In genomic region chr5:74161171-74161570, GRCh38 we compare ENCODE assay signal across 22 cellular contexts.
DNase-seq lines count a peak whose midpoint lies in the region; ATAC-seq, FAIRE-seq and TF ChIP-seq lines count a peak whose summit lies in the region.
"Had no signal": no experiment of that assay in that cellular context is flagged by ENCODE, and none has a peak within 500 bp of the region (broad histone marks: within the 10 kb centered on the region; RNA-seq: fewer than 3 reads in every experiment).

No MANE protein-coding gene starts in this region.

- peaks cover 2% of the 10 kb centered on the region for H3K27me3 Mint-ChIP-seq in astrocyte (ENCODE audit: low read depth, unreplicated experiment)

- no TSS peak for BruUV-seq in IMR-90 (replicated peaks; lab: Mats Ljungman, UMichigan)

- H3K9ac ChIP-seq in IMR-90 (ENCODE audit: low read depth, low read length) (no peak overlapping the region), astrocyte (ENCODE audit: low read length) (no peak overlapping the region)

- FAIRE-seq in astrocyte (lab: Jason Lieb, UNC) (peak; percentile 67), RCC 7860 (lab: Jason Lieb, UNC) (no peak)
- FAIRE-seq: GM12891, GM19239, H54, K562 had no signal

- no peaks in the 10 kb centered on the region for H3K79me1 ChIP-seq in IMR-90 (ENCODE audit: low read depth in 1 of 2, low read length in 2 of 2)

- peaks cover 16% of the 10 kb centered on the region for H3K4me1 Mint-ChIP-seq in astrocyte (ENCODE audit: low read depth, unreplicated experiment)
- H3K4me1 Mint-ChIP-seq: CD8-positive, alpha-beta memory T cell had no signal

- H2AFZ ChIP-seq in IMR-90 (replicated peaks; ENCODE audit: low read length, poor library complexity) (no peak overlapping the region), astrocyte (ENCODE audit: low read depth, low read length) (no peak overlapping the region)
- H2AFZ ChIP-seq: GM23338 had no signal

- no peak overlapping the region for H2BK20ac ChIP-seq in IMR-90 (ENCODE audit: low read depth, low read length)

- H4K5ac ChIP-seq in IMR-90 (ENCODE audit: low read depth, low read length) = no peak overlapping the region

- H3K4me3 Mint-ChIP-seq in astrocyte (ENCODE audit: unreplicated experiment) = no peak overlapping the region
- H3K4me3 Mint-ChIP-seq: CD4-positive, CD25-positive, alpha-beta regulatory T cell; CD8-positive, alpha-beta memory T cell; GM23338; HFFc6 had no signal

- no peak overlapping the region for H2AK9ac ChIP-seq in IMR-90 (replicated peaks; ENCODE audit: low read depth, low read length, poor library complexity)

- no peak overlapping the region for H3K4me3 ChIP-seq in IMR-90 (ENCODE audit: insufficient read depth, low read depth, low read length)
- no peak overlapping the region for H3K4me3 ChIP-seq in astrocyte (ENCODE audit: insufficient read depth, low read depth, low read length)
- H3K4me3 ChIP-seq in right cardiac atrium (ENCODE audit: low read length) = no peak overlapping the region
- H3K4me3 ChIP-seq: GM23338, K562 had no signal

- no peaks in the 10 kb centered on the region for H3K9me3 Mint-ChIP-seq in astrocyte (ENCODE audit: unreplicated experiment)
- H3K9me3 Mint-ChIP-seq: CD8-positive, alpha-beta memory T cell; GM23338; HFFc6 had no signal

- H3K9me3 ChIP-seq in IMR-90 (ENCODE audit: control insufficient read depth, insufficient read depth, low read length) (no peaks in the 10 kb centered on the region), astrocyte (ENCODE audit: insufficient read depth, low read depth, low read length) (no peaks in the 10 kb centered on the region), right cardiac atrium (ENCODE audit: control insufficient read depth, low read length) (no peaks in the 10 kb centered on the region)
- H3K9me3 ChIP-seq: BE2C had no signal

- no CpG with 5 or more reads among the region's 1 CpG for WGBS in IMR-90 (ENCODE audit: extremely low coverage in 2 of 2, insufficient read length in 1 of 2), 2 experiments
- WGBS in right cardiac atrium = 94% methylated on average over 1 of the region's 1 CpG

- no peak overlapping the region for H3K18ac ChIP-seq in IMR-90 (ENCODE audit: low read depth, low read length)

- H3K23ac ChIP-seq in IMR-90 (ENCODE audit: low read depth, low read length) = no peak overlapping the region

- H3K9me1 ChIP-seq in IMR-90 (ENCODE audit: insufficient read depth, low read length) = no peaks in the 10 kb centered on the region; the same call in 1 of the 2 replicates

- no peak overlapping the region for H2AK5ac ChIP-seq in IMR-90 (ENCODE audit: low read depth, low read length)

- TF ChIP-seq POLR2A in IMR-90 (IDR thresholded peaks at IDR 0.05; ENCODE audit: low read depth, low read length) = no peak

- intact Hi-C loops in IMR-90 (cut with micrococcal nuclease) (no loop called here), right cardiac atrium (cut with DNase I) (no loop called here)

- H3K36me3 ChIP-seq in IMR-90 (ENCODE audit: control insufficient read depth, insufficient read depth, low read length) (no peaks in the 10 kb centered on the region), astrocyte (ENCODE audit: insufficient read depth, low read length) (no peaks in the 10 kb centered on the region)
- H3K36me3 ChIP-seq: BE2C had no signal

- POLR2A ChIA-PET in IMR-90 (lab: Charles Lee; ENCODE audit: unreplicated experiment) = no interaction called here

- no peaks in the 10 kb centered on the region for H4K20me1 ChIP-seq in IMR-90 (ENCODE audit: insufficient read depth, low read length)
- H4K20me1 ChIP-seq in astrocyte (ENCODE audit: insufficient read depth, low read length) = no peaks in the 10 kb centered on the region

- no peak overlapping the region for H2BK5ac ChIP-seq in IMR-90 (ENCODE audit: low read depth, low read length, poor library complexity, severe bottlenecking)

- no peak overlapping the region for H4K91ac ChIP-seq in IMR-90 (ENCODE audit: insufficient read depth, low read depth, low read length)

- H3K4me1 ChIP-seq in IMR-90 (ENCODE audit: control insufficient read depth, insufficient read depth, low read length) = no peaks in the 10 kb centered on the region
- peaks cover 4% of the 10 kb centered on the region for H3K4me1 ChIP-seq in astrocyte (ENCODE audit: insufficient read depth, low read length)
- H3K4me1 ChIP-seq in right cardiac atrium (ENCODE audit: control insufficient read depth, insufficient read depth, low read length) = peaks cover 2% of the 10 kb centered on the region

- no peak overlapping the region for H2BK120ac ChIP-seq in IMR-90 (ENCODE audit: low read depth, low read length)

- ATAC-seq in IMR-90 (ENCODE audit: low read depth) = no peak
- ATAC-seq in right cardiac atrium = no peak
- ATAC-seq in HG03108 (IDR thresholded peaks at IDR 0.05; ENCODE audit: unreplicated experiment) = no peak
- ATAC-seq: GM23338, HCT116, K562 had no signal

- H3K14ac ChIP-seq in IMR-90 (replicated peaks; ENCODE audit: low read depth, low read length) = no peak overlapping the region

- CTCF ChIA-PET in IMR-90 (lab: Yijun Ruan, JAX) = no interaction called here

- no peak overlapping the region for H3K4me2 ChIP-seq in IMR-90 (ENCODE audit: low read depth, low read length)
- H3K4me2 ChIP-seq in astrocyte (ENCODE audit: low read length) = no peak overlapping the region
- H3K4me2 ChIP-seq: GM23338 had no signal

- H3K27ac ChIP-seq in IMR-90 (ENCODE audit: insufficient read depth, low read length) (no peak overlapping the region), astrocyte (ENCODE audit: low read depth, low read length) (no peak overlapping the region), right cardiac atrium (ENCODE audit: low read length) (no peak overlapping the region)
- H3K27ac ChIP-seq: 22Rv1 had no signal

- no peaks in the 10 kb centered on the region for H3K36me3 Mint-ChIP-seq in astrocyte (ENCODE audit: low read depth, unreplicated experiment)
- H3K36me3 Mint-ChIP-seq: CD4-positive, CD25-positive, alpha-beta regulatory T cell; CD8-positive, alpha-beta memory T cell had no signal

- H3K79me2 ChIP-seq in astrocyte (ENCODE audit: insufficient read depth, low read length) = no peaks in the 10 kb centered on the region

- in situ Hi-C loops in IMR-90 (cut with MboI; ENCODE audit: low sequenced_read_pairs) = no loop called here

- H3K4ac ChIP-seq in IMR-90 (ENCODE audit: low read depth, low read length) = no peak overlapping the region

- DNase-seq in AG08395 (ENCODE audit: low spot score) = peak; percentile 8
- peak; percentile 23 for DNase-seq in ELR (ENCODE audit: low read depth)
- DNase-seq in IMR-90 = peak; percentile 4
- peak; percentile 36 for DNase-seq in astrocyte (ENCODE audit: low read depth)
- no peak for DNase-seq in right cardiac atrium
- DNase-seq in A172 (ENCODE audit: low spot score) = no peak
- no peak for DNase-seq in RCC 7860 (ENCODE audit: low spot score)
- DNase-seq: BE2C; C1 segment of cervical spinal cord; CD4-positive, CD25-positive, alpha-beta regulatory T cell; CD8-positive, alpha-beta memory T cell; COR-L47; DMS 273 treated with DMSO at 0.1 percent for 48 hours; HFFc6 had no signal

- no peak overlapping the region for H2BK15ac ChIP-seq in IMR-90 (ENCODE audit: low read depth, low read length)

- H3K27ac Mint-ChIP-seq in astrocyte (ENCODE audit: unreplicated experiment) = no peak overlapping the region
- H3K27ac Mint-ChIP-seq: CD4-positive, CD25-positive, alpha-beta regulatory T cell; CD8-positive, alpha-beta memory T cell; GM23338; HFFc6 had no signal

- no peak for TF ChIP-seq RAD21 in IMR-90 (IDR thresholded peaks at IDR 0.05; ENCODE audit: low read length)

- TF ChIP-seq CTCF in IMR-90 (conservative IDR thresholded peaks at IDR 0.05; ENCODE audit: low read depth, low read length) (no peak), astrocyte (IDR thresholded peaks at IDR 0.05; ENCODE audit: insufficient read depth, low read depth, low read length) (no peak)

- H3K56ac ChIP-seq in IMR-90 (ENCODE audit: extremely low read depth, insufficient read depth, low read length) = no peak overlapping the region

- H4K8ac ChIP-seq in IMR-90 (ENCODE audit: low read depth in 2 of 2, low read length in 2 of 2) = no peak overlapping the region

- dilution Hi-C loops in IMR-90 (cut with HindIII; ENCODE audit: low sequenced_read_pairs, unreplicated experiment) = no loop called here

- peaks cover 3% of the 10 kb centered on the region; the same call in 1 of the 2 replicates for H3K27me3 ChIP-seq in IMR-90 (ENCODE audit: control insufficient read depth, insufficient read depth, low read length)
- no peaks in the 10 kb centered on the region for H3K27me3 ChIP-seq in astrocyte (ENCODE audit: insufficient read depth, low read length)
- H3K27me3 ChIP-seq in right cardiac atrium (ENCODE audit: control insufficient read depth, insufficient read depth) = no peaks in the 10 kb centered on the region
- H3K27me3 ChIP-seq: BE2C had no signal

TF ChIP-seq in IMR-90, 13 proteins besides CTCF, POLR2A, EP300 and RAD21:
- TF ChIP-seq ELK1 (IDR thresholded peaks at IDR 0.05; ENCODE audit: borderline replicate concordance, low read depth, low read length) (no peak), CHD1 (IDR thresholded peaks at IDR 0.05; ENCODE audit: low read depth, low read length) (no peak), FOS (IDR thresholded peaks at IDR 0.05; ENCODE audit: low read depth, low read length) (no peak), CEBPB (IDR thresholded peaks at IDR 0.05; ENCODE audit: low read depth, low read length) (peak; percentile 11; the same call in 1 of the 2 replicates), RCOR1 (IDR thresholded peaks at IDR 0.05; ENCODE audit: insufficient replicate concordance, low read length) (no peak)

Comparison
In these comparisons a context has a peak if more than half of its experiments do, and no peak if none do; other contexts are left out.
1. DNase-seq: peak in AG08395 (single experiment), ELR (single experiment), IMR-90 (single experiment) and astrocyte (single experiment); none in right cardiac atrium (0 of 3), A172 (single experiment) and RCC 7860 (single experiment).